ENCODE assay signal across 20 cellular contexts in the genomic region with DNA sequence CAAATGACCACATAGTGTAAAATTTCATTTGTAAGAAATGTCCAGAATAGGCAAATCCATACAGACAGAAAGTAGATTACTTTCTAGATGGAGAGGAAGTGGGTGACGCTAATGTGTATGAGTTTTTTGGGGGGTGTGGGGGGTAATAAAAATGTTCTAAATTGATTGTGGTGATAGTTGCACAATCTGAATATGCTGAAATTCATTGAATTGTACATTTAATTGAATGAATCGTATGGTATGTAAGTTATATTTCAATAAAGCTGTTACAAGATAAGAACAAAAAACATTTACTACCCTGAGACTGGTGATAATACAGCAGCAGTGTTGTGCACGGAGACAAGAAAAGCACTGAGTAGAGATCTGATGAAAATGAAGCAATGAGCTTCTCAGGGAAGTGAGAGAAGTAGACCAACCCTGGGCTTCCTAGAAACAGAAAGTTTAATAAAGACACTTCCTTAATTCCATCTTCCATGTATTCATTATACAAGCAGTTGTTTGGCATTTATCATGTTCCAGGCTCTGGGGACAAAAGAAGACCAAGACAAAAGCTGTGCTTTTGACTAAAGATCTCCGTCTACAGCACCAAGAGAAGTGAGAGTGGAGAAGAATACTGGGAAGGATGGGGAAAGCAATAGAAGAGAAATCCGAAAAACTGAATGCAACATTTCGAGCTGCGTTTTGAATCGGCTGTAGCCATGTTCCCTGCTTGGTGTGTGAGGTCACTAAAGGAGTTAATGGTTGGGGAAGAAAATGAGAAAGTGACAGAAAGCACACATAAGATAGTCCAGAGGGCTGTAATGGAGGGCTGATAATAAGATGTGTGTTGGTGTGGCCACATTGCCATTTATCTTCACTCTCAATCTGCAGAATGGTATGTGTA. TPM values are rescaled to one million over a fixed set of nuclear protein-coding genes. Genes with fewer than 3 reads are reported as not detected.
DNase-seq lines count a peak whose midpoint lies in the region; ATAC-seq and TF ChIP-seq lines count a peak whose summit lies in the region.
"Had no signal": no experiment of that assay in that cellular context is flagged by ENCODE, and none has a peak within 500 bp of the region (broad histone marks: within the 10 kb centered on the region; RNA-seq: fewer than 3 reads in every experiment).

No MANE protein-coding gene starts in this region.

- H3K4me3 ChIP-seq in CD8-positive, alpha-beta memory T cell (ENCODE audit: low read length), result no peak overlapping the region
- H3K4me3 ChIP-seq: lower lobe of right lung had no signal

- POLR2A ChIA-PET in CD8-positive, alpha-beta memory T cell (lab: Charles Lee), result no interaction called here
- POLR2A ChIA-PET in CD4-positive, alpha-beta T cell (lab: Charles Lee), result no interaction called here

- H3K27ac Mint-ChIP-seq in CD8-positive, alpha-beta memory T cell, result no peak overlapping the region
- H3K27ac Mint-ChIP-seq in activated T-cell treated with anti-CD3 and anti-CD28 coated beads, Interleukin-2, amount 50 U/mL, for 24 hours, result no peak overlapping the region
- H3K27ac Mint-ChIP-seq in CD4-positive, alpha-beta T cell, result no peak overlapping the region
- H3K27ac Mint-ChIP-seq: activated naive CD8-positive, alpha-beta T cell; natural killer cell; T-helper 2 cell treated with Interferon-gamma antibody and Interleukin-4, amounts not matched to agents 5 μg/mL and 100 μg/mL, for 36 hours had no signal

- H3K4me3 Mint-ChIP-seq in CD8-positive, alpha-beta memory T cell, result no peak overlapping the region
- no peak overlapping the region for H3K4me3 Mint-ChIP-seq in activated T-cell treated with anti-CD3 and anti-CD28 coated beads, Interleukin-2, amount 50 U/mL, for 24 hours
- no peak overlapping the region for H3K4me3 Mint-ChIP-seq in CD4-positive, alpha-beta T cell
- H3K4me3 Mint-ChIP-seq: activated naive CD8-positive, alpha-beta T cell; natural killer cell; T-helper 2 cell treated with Interferon-gamma antibody and Interleukin-4, amounts not matched to agents 5 μg/mL and 100 μg/mL, for 36 hours had no signal

- no peaks in the 10 kb centered on the region for H3K9me3 ChIP-seq in CD8-positive, alpha-beta memory T cell (ENCODE audit: low read length)
- H3K9me3 ChIP-seq in CD4-positive, alpha-beta T cell (ENCODE audit: control insufficient read depth, low read length), result no peaks in the 10 kb centered on the region
- H3K9me3 ChIP-seq: lower lobe of right lung had no signal

- H3K27me3 Mint-ChIP-seq in CD8-positive, alpha-beta memory T cell, result peaks cover 34 to 64% of the 10 kb centered on the region in 2 donors
- H3K27me3 Mint-ChIP-seq in activated T-cell treated with anti-CD3 and anti-CD28 coated beads, Interleukin-2, amount 50 U/mL, for 24 hours, result peaks cover 60% of the 10 kb centered on the region
- peaks cover 69% of the 10 kb centered on the region for H3K27me3 Mint-ChIP-seq in CD4-positive, alpha-beta T cell

- H3K9me3 Mint-ChIP-seq in CD8-positive, alpha-beta memory T cell, result peaks cover 0 to 1% (median 0%) of the 10 kb centered on the region in 5 donors
- H3K9me3 Mint-ChIP-seq in activated T-cell treated with anti-CD3 and anti-CD28 coated beads, Interleukin-2, amount 50 U/mL, for 24 hours, result no peaks in the 10 kb centered on the region
- H3K9me3 Mint-ChIP-seq in CD4-positive, alpha-beta T cell, result no peaks in the 10 kb centered on the region
- H3K9me3 Mint-ChIP-seq: natural killer cell; T-helper 2 cell treated with Interferon-gamma antibody and Interleukin-4, amounts not matched to agents 5 μg/mL and 100 μg/mL, for 36 hours had no signal

- H3K36me3 ChIP-seq in CD8-positive, alpha-beta memory T cell (ENCODE audit: insufficient read depth, low read length), result no peaks in the 10 kb centered on the region
- H3K36me3 ChIP-seq: lower lobe of right lung had no signal

- peak; percentile 9; the same call in 1 of the 3 replicates for ATAC-seq in SK-N-SH treated with all-trans-retinoic acid at 6 μM for 48 hours
- no peak for ATAC-seq in GM19328 (IDR thresholded peaks at IDR 0.05; ENCODE audit: unreplicated experiment)
- no peak for ATAC-seq in CD4-positive, alpha-beta T cell (ENCODE audit: poor library complexity)
- ATAC-seq: lower lobe of right lung; natural killer cell; Right ventricle myocardium inferior; stimulated activated naive CD8-positive, alpha-beta T cell treated with anti-CD3 and anti-CD28 coated beads, Interleukin-15, Interleukin-2, amounts not matched to agents 100 U/mL and 50 U/mL, for 24 hours had no signal

- CTCF ChIA-PET in CD8-positive, alpha-beta memory T cell (lab: Charles Lee), result no interaction called here
- CTCF ChIA-PET in CD4-positive, alpha-beta T cell (lab: Charles Lee), result no interaction called here

- intact Hi-C loops in CD4-positive, alpha-beta T cell (cut with DNase I, micrococcal nuclease), result no loop called here

- no peak for TF ChIP-seq CTCF in CD4-positive, alpha-beta T cell (IDR thresholded peaks at IDR 0.05)

- H3K27me3 ChIP-seq in CD8-positive, alpha-beta memory T cell (ENCODE audit: insufficient read depth, low read length, poor library complexity, severe bottlenecking), result peaks cover 9% of the 10 kb centered on the region
- H3K27me3 ChIP-seq in CD4-positive, alpha-beta T cell (ENCODE audit: control insufficient read depth, insufficient read depth, low read length), result peaks cover 38% of the 10 kb centered on the region

- H3K27ac ChIP-seq in CD8-positive, alpha-beta memory T cell (ENCODE audit: low read depth, low read length), result peak overlapping the region; percentile 19
- no peak overlapping the region for H3K27ac ChIP-seq in CD4-positive, alpha-beta T cell (ENCODE audit: low read depth, low read length)
- H3K27ac ChIP-seq: lower lobe of right lung had no signal

- no peak for DNase-seq in CD8-positive, alpha-beta memory T cell
- DNase-seq in HT-29 (ENCODE audit: low spot score), result peak; percentile 28
- peak; percentile 44 for DNase-seq in iris pigment epithelial cell (ENCODE audit: low read depth)
- DNase-seq in activated T-cell treated with anti-CD3 and anti-CD28 coated beads, Interleukin-2, amount 50 U/mL, for 24 hours, result no peak
- no peak for DNase-seq in CD4-positive, alpha-beta T cell
- no peak for DNase-seq in activated CD4-positive, alpha-beta T cell treated with anti-CD3 and anti-CD28 coated beads, Interleukin-2, amount 50 U/mL, for 4 hours
- DNase-seq: activated CD4-positive, alpha-beta T cell treated with anti-CD3 and anti-CD28 coated beads for 4 hours; cerebellar nuclear complex; lower lobe of right lung; MM.1S; natural killer cell; NCI-H2029 treated with DMSO at 0.1 percent for 48 hours; NCI-H524 treated with DMSO at 0.1 percent for 48 hours; stimulated activated CD4-positive, alpha-beta T cell treated with anti-CD3 and anti-CD28 coated beads, Interleukin-12 subunit alpha, Interleukin-12 subunit beta, amount 100 ng/mL, for 4 hours; stimulated activated naive CD8-positive, alpha-beta T cell treated with anti-CD3 and anti-CD28 coated beads, Interleukin-15, Interleukin-2, amounts not matched to agents 100 U/mL and 50 U/mL, for 24 hours had no signal

- H3K4me1 Mint-ChIP-seq in CD8-positive, alpha-beta memory T cell, result peaks cover 0 to 12% (median 11%) of the 10 kb centered on the region in 3 donors
- peaks cover 12% of the 10 kb centered on the region for H3K4me1 Mint-ChIP-seq in activated T-cell treated with anti-CD3 and anti-CD28 coated beads, Interleukin-2, amount 50 U/mL, for 24 hours (ENCODE audit: low read depth)
- H3K4me1 Mint-ChIP-seq in CD4-positive, alpha-beta T cell (ENCODE audit: low read depth), result no peaks in the 10 kb centered on the region

- H3K36me3 Mint-ChIP-seq in CD8-positive, alpha-beta memory T cell, result no peaks in the 10 kb centered on the region
- no peaks in the 10 kb centered on the region for H3K36me3 Mint-ChIP-seq in activated T-cell treated with anti-CD3 and anti-CD28 coated beads, Interleukin-2, amount 50 U/mL, for 24 hours (ENCODE audit: low read depth)
- H3K36me3 Mint-ChIP-seq in CD4-positive, alpha-beta T cell (ENCODE audit: low read depth), result no peaks in the 10 kb centered on the region
- H3K36me3 Mint-ChIP-seq: activated naive CD8-positive, alpha-beta T cell; natural killer cell had no signal

- no peaks in the 10 kb centered on the region for H3K4me1 ChIP-seq in CD8-positive, alpha-beta memory T cell (ENCODE audit: insufficient read depth, low read length)

TF ChIP-seq in SK-N-SH treated with all-trans-retinoic acid at 6 μM for 48 hours, 23 proteins besides CTCF, POLR2A, EP300 and RAD21:
- TF ChIP-seq TCF4 (CRISPR knock-in tag; IDR thresholded peaks at IDR 0.05; ENCODE audit: borderline replicate concordance), result 0 out of 2 replicates have a peak, but pooled peaks have one; percentile 54
- TF ChIP-seq ZNF70 (CRISPR knock-in tag; IDR thresholded peaks at IDR 0.05), result no peak
- no peak for TF ChIP-seq POU6F1 (CRISPR knock-in tag; IDR thresholded peaks at IDR 0.05; ENCODE audit: borderline replicate concordance, low read depth)

RNA-seq across cellular contexts. Expression of gene PDE11A, which starts 1.8 kb away (rescaled TPM):
- total RNA-seq in CD8-positive, alpha-beta memory T cell, result not detected
- polyA plus RNA-seq in CD8-positive, alpha-beta memory T cell, result not detected
- not detected in 2 replicates for total RNA-seq in HT-29 (2014; rRNA removed; shearing (Covaris generic))
- not detected for total RNA-seq in CD4-positive, alpha-beta T cell
- total RNA-seq: natural killer cell had no signal

RNA-seq across cellular contexts. Expression of gene RBM45, which starts 37.9 kb away (rescaled TPM):
- total RNA-seq in CD8-positive, alpha-beta memory T cell, result 10 to 100 TPM; 11.9 to 12.7 TPM
- 7.9 TPM for polyA plus RNA-seq in CD8-positive, alpha-beta memory T cell
- 6.1 and 10.3 TPM in 2 replicates for total RNA-seq in HT-29 (2014; rRNA removed; shearing (Covaris generic))
- 1 to 10 TPM; 6.9 to 9.5 TPM for total RNA-seq in CD4-positive, alpha-beta T cell

Comparison
In these comparisons a context has a peak if more than half of its experiments do, and no peak if none do; other contexts are left out.
1. DNase-seq: peak in HT-29 (single experiment) and iris pigment epithelial cell (single experiment); none in CD8-positive, alpha-beta memory T cell (0 of 5), activated T-cell treated with anti-CD3 and anti-CD28 coated beads, Interleukin-2, amount 50 U/mL, for 24 hours (single experiment), CD4-positive, alpha-beta T cell (0 of 10) and activated CD4-positive, alpha-beta T cell treated with anti-CD3 and anti-CD28 coated beads, Interleukin-2, amount 50 U/mL, for 4 hours (0 of 2).